19 cellular contexts compared by ENCODE assay signal in the genomic region with DNA sequence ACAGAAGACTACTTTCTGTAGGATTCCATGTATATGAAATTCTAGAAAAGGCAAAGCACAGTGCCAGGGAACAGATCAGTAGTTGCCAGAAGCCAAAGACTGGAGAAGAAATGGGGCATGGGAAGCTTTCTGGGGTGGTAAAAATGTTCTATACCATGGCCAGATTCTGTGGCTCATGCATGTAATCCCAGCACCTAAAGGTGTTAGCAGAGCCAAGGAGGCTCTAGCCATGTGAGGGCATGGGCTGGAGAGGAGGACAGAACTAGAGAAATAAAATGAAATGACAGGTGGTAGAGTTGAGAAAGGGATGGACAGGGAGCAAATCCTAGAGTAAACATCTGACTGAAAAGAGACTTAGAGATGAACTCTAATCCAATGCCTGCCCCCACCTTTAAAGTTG. TPM values are rescaled to one million over a fixed set of nuclear protein-coding genes. Genes with fewer than 3 reads are reported as not detected.
DNase-seq lines count a peak whose midpoint lies in the region; ATAC-seq and TF ChIP-seq lines count a peak whose summit lies in the region.
"Had no signal": no experiment of that assay in that cellular context is flagged by ENCODE, and none has a peak within 500 bp of the region (broad histone marks: within the 10 kb centered on the region; RNA-seq: fewer than 3 reads in every experiment).

No MANE protein-coding gene starts in this region.

- H3K9me3 Mint-ChIP-seq in Calu3 (ENCODE audit: low read depth, unreplicated experiment): no peaks in the 10 kb centered on the region
- H3K9me3 Mint-ChIP-seq in activated naive CD8-positive, alpha-beta T cell treated with anti-CD3 and anti-CD28 coated beads for 36 hours: no peaks in the 10 kb centered on the region

- no peak overlapping the region for H3K23ac ChIP-seq in neuronal stem cell (ENCODE audit: low read depth, low read length, poor library complexity)

- BruUV-seq in A673 (replicated peaks; lab: Mats Ljungman, UMichigan) (TSS peak; percentile 80), Calu3 (replicated peaks; lab: Mats Ljungman, UMichigan) (TSS peak; percentile 80)

- no peak overlapping the region for H3K4me3 Mint-ChIP-seq in Calu3 (ENCODE audit: low read depth, unreplicated experiment)
- peak overlapping the region; percentile 40 for H3K4me3 Mint-ChIP-seq in activated naive CD8-positive, alpha-beta T cell treated with anti-CD3 and anti-CD28 coated beads for 36 hours

- no peak overlapping the region for H4K91ac ChIP-seq in neuronal stem cell (ENCODE audit: low read depth, low read length, poor library complexity)

- H2AK5ac ChIP-seq in neuronal stem cell (ENCODE audit: low read depth, low read length): no peak overlapping the region

- H3K4me1 ChIP-seq in A673 (ENCODE audit: insufficient read depth, low read length, poor library complexity, severe bottlenecking): peaks cover 4% of the 10 kb centered on the region
- no peaks in the 10 kb centered on the region for H3K4me1 ChIP-seq in neuronal stem cell (ENCODE audit: control insufficient read depth in 2 of 2, insufficient read depth in 1 of 2, low read depth in 1 of 2, low read length in 2 of 2)
- H3K4me1 ChIP-seq: suprapubic skin had no signal

- H3K27ac Mint-ChIP-seq in Calu3 (ENCODE audit: unreplicated experiment): no peak overlapping the region
- no peak overlapping the region for H3K27ac Mint-ChIP-seq in activated naive CD8-positive, alpha-beta T cell treated with anti-CD3 and anti-CD28 coated beads for 36 hours

- no peak overlapping the region for H3K4me2 ChIP-seq in neuronal stem cell (ENCODE audit: insufficient read depth, low read length, poor library complexity, severe bottlenecking)
- H3K4me2 ChIP-seq: BLaER1 treated with 17β-estradiol and CSF1 and Interleukin-3, amounts not matched to agents 10 nM and 100 nM had no signal

- H3K9me3 ChIP-seq in A673 (ENCODE audit: low read depth, low read length, poor library complexity, severe bottlenecking) (no peaks in the 10 kb centered on the region), neuronal stem cell (replicated peaks in 1 of 2; ENCODE audit: control insufficient read depth in 2 of 2, insufficient read depth in 1 of 2, low read depth in 1 of 2, low read length in 2 of 2) (no peaks in the 10 kb centered on the region)
- H3K9me3 ChIP-seq: body of pancreas, MG63, suprapubic skin had no signal

- H3K27ac ChIP-seq in A673 (ENCODE audit: low read depth, low read length, poor library complexity, severe bottlenecking): no peak overlapping the region
- H3K27ac ChIP-seq in neuronal stem cell (replicated peaks; ENCODE audit: low read length): no peak overlapping the region
- H3K27ac ChIP-seq: BLaER1 treated with 17β-estradiol and CSF1 and Interleukin-3, amounts not matched to agents 10 nM and 100 nM; body of pancreas; suprapubic skin had no signal

- H3K9ac ChIP-seq in neuronal stem cell (ENCODE audit: low read depth, low read length, poor library complexity): no peak overlapping the region
- H3K9ac ChIP-seq: BLaER1 treated with 17β-estradiol and CSF1 and Interleukin-3, amounts not matched to agents 10 nM and 100 nM had no signal

- no peak overlapping the region for H2BK15ac ChIP-seq in neuronal stem cell (ENCODE audit: low read length)

- H2BK120ac ChIP-seq in neuronal stem cell (ENCODE audit: low read depth, low read length): no peak overlapping the region

- H3K79me1 ChIP-seq in neuronal stem cell (ENCODE audit: low read depth, low read length): no peaks in the 10 kb centered on the region

- POLR2A ChIA-PET in A673 (lab: Charles Lee; ENCODE audit: low non-redundant PET): no interaction called here

- no peak for TF ChIP-seq CTCF in A673 (conservative IDR thresholded peaks at IDR 0.05; ENCODE audit: low read depth, low read length)
- no peak for TF ChIP-seq CTCF in Calu3 (IDR thresholded peaks at IDR 0.05; ENCODE audit: unreplicated experiment)

- no peaks in the 10 kb centered on the region for H3K4me1 Mint-ChIP-seq in Calu3 (ENCODE audit: low read depth, unreplicated experiment)
- H3K4me1 Mint-ChIP-seq in activated naive CD8-positive, alpha-beta T cell treated with anti-CD3 and anti-CD28 coated beads for 36 hours: peaks cover 6% of the 10 kb centered on the region

- DNase-seq in A673 (ENCODE audit: low spot score): no peak
- no peak for DNase-seq in Calu3
- DNase-seq in NCI-H82 treated with DMSO at 0.1 percent for 48 hours (lab: John Stamatoyannopoulos, UW; ENCODE audit: unreplicated experiment): peak; percentile 38
- no peak for DNase-seq in activated naive CD8-positive, alpha-beta T cell treated with anti-CD3 and anti-CD28 coated beads for 36 hours
- DNase-seq in sciatic nerve (ENCODE audit: low spot score): no peak
- DNase-seq in neuronal stem cell (ENCODE audit: low spot score): no peak
- no peak for DNase-seq in SK-N-DZ (ENCODE audit: low spot score)
- DNase-seq: activated gamma-delta T cell, body of pancreas, cortex of kidney, DND-41, GOT3, head of caudate nucleus, kidney, MG63, NCI-H526 had no signal

- H3K27me3 ChIP-seq in A673 (replicated peaks; ENCODE audit: insufficient read depth, low read depth, low read length, poor library complexity): peaks cover 22% of the 10 kb centered on the region
- H3K27me3 ChIP-seq in neuronal stem cell (ENCODE audit: control insufficient read depth in 3 of 3, insufficient read depth in 3 of 3, low read depth in 1 of 3, low read length in 3 of 3): peaks cover 0 to 3% (median 0%) of the 10 kb centered on the region in 3 experiments
- H3K27me3 ChIP-seq: BLaER1 treated with 17β-estradiol and CSF1 and Interleukin-3, amounts not matched to agents 10 nM and 100 nM; body of pancreas had no signal

- H3K36me3 ChIP-seq in A673 (ENCODE audit: insufficient read depth, low read length, poor library complexity, severe bottlenecking) (no peaks in the 10 kb centered on the region), neuronal stem cell (replicated peaks in 1 of 2; ENCODE audit: control insufficient read depth in 2 of 2, insufficient read depth in 2 of 2, low read length in 2 of 2) (no peaks in the 10 kb centered on the region)
- H3K36me3 ChIP-seq: BLaER1 treated with 17β-estradiol and CSF1 and Interleukin-3, amounts not matched to agents 10 nM and 100 nM; MG63; suprapubic skin had no signal

- CTCF ChIA-PET in A673 (lab: Charles Lee) (interaction anchor here (1.4 kb wide), 1 partner anchor 80 kb away, joined by 12 read pairs; no protein-coding TSS in a partner anchor), Calu3 (lab: Charles Lee) (interaction anchor here (0.9 kb wide), 2 partner anchors 187 to 1119 kb away, joined by 3 read pairs; no protein-coding TSS in a partner anchor)

- H3K14ac ChIP-seq in neuronal stem cell (ENCODE audit: low read length): no peak overlapping the region

- peaks cover 77% of the 10 kb centered on the region for H3K27me3 Mint-ChIP-seq in Calu3 (ENCODE audit: unreplicated experiment)
- peaks cover 28% of the 10 kb centered on the region for H3K27me3 Mint-ChIP-seq in activated naive CD8-positive, alpha-beta T cell treated with anti-CD3 and anti-CD28 coated beads for 36 hours

- no peak overlapping the region for H4K8ac ChIP-seq in neuronal stem cell (ENCODE audit: low read depth, low read length)

- H3K36me3 Mint-ChIP-seq in Calu3 (ENCODE audit: insufficient read depth, unreplicated experiment): no peaks in the 10 kb centered on the region
- no peaks in the 10 kb centered on the region for H3K36me3 Mint-ChIP-seq in activated naive CD8-positive, alpha-beta T cell treated with anti-CD3 and anti-CD28 coated beads for 36 hours

- H2AFZ ChIP-seq in neuronal stem cell (ENCODE audit: low read length): no peak overlapping the region

- ATAC-seq in sciatic nerve (no peak), GM21390 (IDR thresholded peaks at IDR 0.05; ENCODE audit: unreplicated experiment) (no peak)
- ATAC-seq: body of pancreas had no signal

- H2BK5ac ChIP-seq in neuronal stem cell (ENCODE audit: low read length): no peak overlapping the region

- H2BK12ac ChIP-seq in neuronal stem cell (ENCODE audit: low read length): no peak overlapping the region

- no peak overlapping the region for H3K18ac ChIP-seq in neuronal stem cell (ENCODE audit: low read length)

- intact Hi-C loops in A673 (cut with micrococcal nuclease; ENCODE audit: unreplicated experiment) (loop anchor here (2.0 kb wide), 1 partner anchor 76 kb away; no protein-coding TSS in a partner anchor), Calu3 (cut with micrococcal nuclease; ENCODE audit: unreplicated experiment) (loop anchor here (2.0 to 5.0 kb wide), 2 partner anchors 76 to 188 kb away; no protein-coding TSS in a partner anchor), sciatic nerve (cut with DNase I) (loop anchor here (5.0 kb wide), 1 partner anchor 773 kb away; no protein-coding TSS in a partner anchor)

- H3K4ac ChIP-seq in neuronal stem cell (ENCODE audit: low read length): no peak overlapping the region

- H3K4me3 ChIP-seq in A673 (ENCODE audit: low read depth, low read length, poor library complexity, severe bottlenecking) (peak overlapping the region; percentile 34), neuronal stem cell (ENCODE audit: low read length in 2 of 2) (no peak overlapping the region)
- H3K4me3 ChIP-seq: BLaER1 treated with 17β-estradiol and CSF1 and Interleukin-3, amounts not matched to agents 10 nM and 100 nM; body of pancreas; MG63; suprapubic skin had no signal

RNA-seq across cellular contexts. Expression of a gene that starts 26.9 kb away (rescaled TPM):
- total RNA-seq in A673 (2021) (49.2 and 52.7 TPM in 2 replicates), Calu3 (2022) (37.5 and 42.7 TPM in 2 replicates), sciatic nerve (22.8 TPM)
- total RNA-seq in activated naive CD8-positive, alpha-beta T cell treated with anti-CD3 and anti-CD28 coated beads for 36 hours: 10 to 100 TPM; 37.2 to 37.5 TPM
- 58.5 TPM for polyA plus RNA-seq in neuronal stem cell (2013, experiment 1 of 2)
- 61.2 TPM for polyA plus RNA-seq in neuronal stem cell (2013, experiment 2 of 2)
- polyA plus RNA-seq in SK-N-DZ (2014; cell fraction: cytosol; rRNA removed): 16.0 and 17.4 TPM in 2 replicates
- polyA plus RNA-seq in SK-N-DZ (2014; cell fraction: nucleus; rRNA removed): 15.0 and 17.7 TPM in 2 replicates
